ENCODE assay signal across 9 cellular contexts in genomic region chr17:40072481-40073346, GRCh38. TPM values are rescaled to one million over a fixed set of nuclear protein-coding genes. Genes with fewer than 3 reads are reported as not detected.
DNase-seq lines count a peak whose midpoint lies in the region; ATAC-seq and TF ChIP-seq lines count a peak whose summit lies in the region.
"Had no signal": no experiment of that assay in that cellular context is flagged by ENCODE, and none has a peak within 500 bp of the region (broad histone marks: within the 10 kb centered on the region; RNA-seq: fewer than 3 reads in every experiment).

No MANE protein-coding gene starts in this region.

- WGBS in esophagus muscularis mucosa: 25% methylated on average over 16 of the region's 19 CpGs
- 18 to 33% (median 19%) methylated on average over 12 to 19 of the region's 19 CpGs for WGBS in psoas muscle, 3 donors

- peaks cover 6% of the 10 kb centered on the region for H3K27me3 Mint-ChIP-seq in CD4-positive, CD25-positive, alpha-beta regulatory T cell
- no peaks in the 10 kb centered on the region for H3K27me3 Mint-ChIP-seq in activated CD4-positive, alpha-beta memory T cell treated with anti-CD3 and anti-CD28 coated beads, Interleukin-2, amount 10 ng/mL, durations not matched to agents 7 days and 5 days

- no peak for DNase-seq in CD4-positive, CD25-positive, alpha-beta regulatory T cell
- DNase-seq in PC-9 (no peak), esophagus muscularis mucosa (ENCODE audit: extremely low spot score) (no peak), psoas muscle (peak in 1 of 2 donors; percentile 59), SKM-1 (lab: John Stamatoyannopoulos, UW; ENCODE audit: unreplicated experiment) (no peak), NCI-H748 treated with DMSO at 0.1 percent for 48 hours (lab: John Stamatoyannopoulos, UW) (no peak)
- no peak for DNase-seq in stimulated activated CD4-positive, alpha-beta T cell treated with anti-CD3 and anti-CD28 coated beads, Interleukin-4, amount 100 ng/mL, for 24 hours
- no peak for DNase-seq in activated CD4-positive, alpha-beta memory T cell treated with anti-CD3 and anti-CD28 coated beads, Interleukin-2, amount 10 ng/mL, durations not matched to agents 7 days and 5 days
- DNase-seq: activated CD4-positive, CD25-positive, alpha-beta regulatory T cell had no signal

- H3K9me3 Mint-ChIP-seq in CD4-positive, CD25-positive, alpha-beta regulatory T cell: no peaks in the 10 kb centered on the region
- no peaks in the 10 kb centered on the region for H3K9me3 Mint-ChIP-seq in activated CD4-positive, alpha-beta memory T cell treated with anti-CD3 and anti-CD28 coated beads, Interleukin-2, amount 10 ng/mL, durations not matched to agents 7 days and 5 days

- TF ChIP-seq EP300 in esophagus muscularis mucosa (IDR thresholded peaks at IDR 0.05): no peak

- no peaks in the 10 kb centered on the region for H3K9me3 ChIP-seq in CD4-positive, CD25-positive, alpha-beta regulatory T cell (ENCODE audit: control insufficient read depth in 2 of 2, low read length in 2 of 2)
- H3K9me3 ChIP-seq in PC-9 (ENCODE audit: insufficient read depth, low read depth) (no peaks in the 10 kb centered on the region), esophagus muscularis mucosa (no peaks in the 10 kb centered on the region), psoas muscle (no peaks in the 10 kb centered on the region)

- intact Hi-C loops in PC-9 (cut with micrococcal nuclease; ENCODE audit: unreplicated experiment) (no loop called here), esophagus muscularis mucosa (cut with DNase I) (no loop called here), psoas muscle (cut with DNase I) (no loop called here)

- peak overlapping the region; percentile 29 for H3K27ac ChIP-seq in CD4-positive, CD25-positive, alpha-beta regulatory T cell (ENCODE audit: insufficient read depth, low read length, poor library complexity, severe bottlenecking)
- H3K27ac ChIP-seq in PC-9 (no peak overlapping the region), esophagus muscularis mucosa (replicated peaks in 1 of 4) (peak overlapping the region; percentile 91 to 99 (median 99)), psoas muscle (peak overlapping the region; percentile 94)

- H2AFZ ChIP-seq in PC-9: no peak overlapping the region

- H3K4me2 ChIP-seq in PC-9: peak overlapping the region; percentile 40; the same call in 1 of the 2 replicates

- H3K9me2 ChIP-seq in PC-9 (ENCODE audit: insufficient read depth): no peaks in the 10 kb centered on the region

- H3K4me1 Mint-ChIP-seq in CD4-positive, CD25-positive, alpha-beta regulatory T cell: peaks cover 9 to 82% (median 43%) of the 10 kb centered on the region in 4 donors
- H3K4me1 Mint-ChIP-seq in activated CD4-positive, alpha-beta memory T cell treated with anti-CD3 and anti-CD28 coated beads, Interleukin-2, amount 10 ng/mL, durations not matched to agents 7 days and 5 days: peaks cover 34% of the 10 kb centered on the region

- TF ChIP-seq POLR2A in esophagus muscularis mucosa (IDR thresholded peaks at IDR 0.05; ENCODE audit: low read depth): no peak

- peaks cover 4% of the 10 kb centered on the region; the same call in 1 of the 2 replicates for H3F3A ChIP-seq in PC-9 (ENCODE audit: insufficient read depth, low read depth)

- no peaks in the 10 kb centered on the region for H3K27me3 ChIP-seq in CD4-positive, CD25-positive, alpha-beta regulatory T cell (ENCODE audit: control insufficient read depth, insufficient read depth, low read length)
- no peaks in the 10 kb centered on the region for H3K27me3 ChIP-seq in PC-9 (ENCODE audit: insufficient read depth, low read depth)
- no peaks in the 10 kb centered on the region for H3K27me3 ChIP-seq in esophagus muscularis mucosa
- no peaks in the 10 kb centered on the region for H3K27me3 ChIP-seq in psoas muscle (ENCODE audit: insufficient read depth in 3 of 3, low read length in 2 of 3)

- H3K79me2 ChIP-seq in PC-9 (ENCODE audit: low read depth): no peaks in the 10 kb centered on the region

- H3K4me3 ChIP-seq in CD4-positive, CD25-positive, alpha-beta regulatory T cell (ENCODE audit: low read depth, low read length): no peak overlapping the region
- H3K4me3 ChIP-seq in PC-9 (no peak overlapping the region), esophagus muscularis mucosa (peak overlapping the region; percentile 32 to 50 (median 46)), psoas muscle (peak overlapping the region; percentile 63)

- BruUV-seq in PC-9 (replicated peaks; lab: Mats Ljungman, UMichigan): no TSS peak

- H3K27ac Mint-ChIP-seq in CD4-positive, CD25-positive, alpha-beta regulatory T cell: peak overlapping the region in 1 of 3 donors; percentile 57
- no peak overlapping the region for H3K27ac Mint-ChIP-seq in activated CD4-positive, alpha-beta memory T cell treated with anti-CD3 and anti-CD28 coated beads, Interleukin-2, amount 10 ng/mL, durations not matched to agents 7 days and 5 days

- POLR2A ChIA-PET in PC-9 (lab: Charles Lee; ENCODE audit: unreplicated experiment): interaction anchor here (0.7 kb wide), 1 partner anchor 32 kb away, joined by 5 read pairs; no protein-coding TSS in a partner anchor
- POLR2A ChIA-PET in activated CD4-positive, alpha-beta memory T cell treated with anti-CD3 and anti-CD28 coated beads, Interleukin-2, amount 10 ng/mL, durations not matched to agents 7 days and 5 days (lab: Charles Lee): interaction anchor here (0.5 to 4.6 kb wide), 6 partner anchors 10 to 50 kb away, joined by 3 to 35 read pairs (median 3); partner anchors contain the start of genes NR1D1 and THRA

- no peaks in the 10 kb centered on the region; the same call in 1 of the 2 replicates for H4K20me1 ChIP-seq in PC-9 (ENCODE audit: insufficient read depth)

- TF ChIP-seq CTCF in PC-9 (conservative IDR thresholded peaks at IDR 0.05) (no peak), esophagus muscularis mucosa (IDR thresholded peaks at IDR 0.05) (peak in 1 of 3 experiments; percentile 2), psoas muscle (IDR thresholded peaks at IDR 0.05) (no peak)

- H3K4me1 ChIP-seq in CD4-positive, CD25-positive, alpha-beta regulatory T cell (ENCODE audit: control insufficient read depth, insufficient read depth, low read length, poor library complexity, severe bottlenecking): peaks cover 59% of the 10 kb centered on the region
- H3K4me1 ChIP-seq in PC-9 (replicated peaks; ENCODE audit: insufficient read depth) (peaks cover 18% of the 10 kb centered on the region), esophagus muscularis mucosa (peaks cover 92 to 100% (median 99%) of the 10 kb centered on the region in 4 donors), psoas muscle (peaks cover 85% of the 10 kb centered on the region)

- H3K4me3 Mint-ChIP-seq in CD4-positive, CD25-positive, alpha-beta regulatory T cell: no peak overlapping the region
- H3K4me3 Mint-ChIP-seq in activated CD4-positive, alpha-beta memory T cell treated with anti-CD3 and anti-CD28 coated beads, Interleukin-2, amount 10 ng/mL, durations not matched to agents 7 days and 5 days: no peak overlapping the region

- CTCF ChIA-PET in PC-9 (lab: Charles Lee): interaction anchor here (0.9 kb wide), 1 partner anchor 34 kb away, joined by 3 read pairs; no protein-coding TSS in a partner anchor
- CTCF ChIA-PET in activated CD4-positive, alpha-beta memory T cell treated with anti-CD3 and anti-CD28 coated beads, Interleukin-2, amount 10 ng/mL, durations not matched to agents 7 days and 5 days (lab: Charles Lee): interaction anchor here (0.6 to 4.0 kb wide), 7 partner anchors 8 to 827 kb away, joined by 4 to 60 read pairs (median 6); partner anchors contain the start of genes MED24 and THRA

- peaks cover 9% of the 10 kb centered on the region for H3K36me3 Mint-ChIP-seq in CD4-positive, CD25-positive, alpha-beta regulatory T cell
- H3K36me3 Mint-ChIP-seq in activated CD4-positive, alpha-beta memory T cell treated with anti-CD3 and anti-CD28 coated beads, Interleukin-2, amount 10 ng/mL, durations not matched to agents 7 days and 5 days (ENCODE audit: low read depth): no peaks in the 10 kb centered on the region

- ATAC-seq in CD4-positive, CD25-positive, alpha-beta regulatory T cell (ENCODE audit: low read depth in 2 of 2): no peak
- ATAC-seq in psoas muscle: peak in 1 of 4 donors; percentile 0

- H3K36me3 ChIP-seq in CD4-positive, CD25-positive, alpha-beta regulatory T cell (ENCODE audit: control insufficient read depth, insufficient read depth, low read length): peaks cover 12% of the 10 kb centered on the region
- no peaks in the 10 kb centered on the region for H3K36me3 ChIP-seq in PC-9 (ENCODE audit: low read depth)
- H3K36me3 ChIP-seq in esophagus muscularis mucosa: peaks cover 7 to 24% (median 20%) of the 10 kb centered on the region in 4 donors
- peaks cover 0 to 30% of the 10 kb centered on the region in 2 donors for H3K36me3 ChIP-seq in psoas muscle (ENCODE audit: insufficient read depth in 1 of 2, low read depth in 1 of 2)

RNA-seq across cellular contexts. Expression of gene THRA, which starts 9.9 kb away (rescaled TPM):
- total RNA-seq in CD4-positive, CD25-positive, alpha-beta regulatory T cell: 29.4 TPM
- polyA plus RNA-seq in CD4-positive, CD25-positive, alpha-beta regulatory T cell: 10 to 100 TPM; 10.7 to 15.9 (median 13.4) TPM
- total RNA-seq in PC-9 (2021) (11.4 and 13.9 TPM in 2 replicates), esophagus muscularis mucosa (100 to 1,000 TPM in 2 of 4 donors, 10 to 100 TPM in 2; 69.7 to 112 (median 85.2) TPM), psoas muscle (10 to 100 TPM; 39.5 to 55.1 (median 42.9) TPM)
- polyA plus RNA-seq in psoas muscle: 10 to 100 TPM in 2 of 3 donors, 1 to 10 TPM in 1; 9.5 to 60.0 (median 29.0) TPM
- total RNA-seq in activated CD4-positive, alpha-beta memory T cell treated with anti-CD3 and anti-CD28 coated beads, Interleukin-2, amount 10 ng/mL, durations not matched to agents 7 days and 5 days: 1 to 10 TPM; 8.4 TPM

RNA-seq across cellular contexts. Expression of gene MED24, which starts 18.5 kb away (rescaled TPM):
- total RNA-seq in CD4-positive, CD25-positive, alpha-beta regulatory T cell: 78.8 TPM
- 10 to 100 TPM; 34.3 to 46.1 (median 40.3) TPM for polyA plus RNA-seq in CD4-positive, CD25-positive, alpha-beta regulatory T cell
- 67.1 and 67.2 TPM in 2 replicates for total RNA-seq in PC-9 (2021)
- total RNA-seq in esophagus muscularis mucosa: 10 to 100 TPM; 33.6 to 43.6 (median 37.4) TPM
- total RNA-seq in psoas muscle: 100 to 1,000 TPM in 2 of 4 donors, 10 to 100 TPM in 2; 56.3 to 120 (median 87.9) TPM
- 100 to 1,000 TPM in 1 of 3 donors, 10 to 100 TPM in 2; 51.1 to 115 (median 55.9) TPM for polyA plus RNA-seq in psoas muscle
- 10 to 100 TPM; 82.2 to 84.2 TPM for total RNA-seq in activated CD4-positive, alpha-beta memory T cell treated with anti-CD3 and anti-CD28 coated beads, Interleukin-2, amount 10 ng/mL, durations not matched to agents 7 days and 5 days

RNA-seq across cellular contexts. Expression of gene NR1D1, which starts 27.7 kb away (rescaled TPM):
- 29.5 TPM for total RNA-seq in CD4-positive, CD25-positive, alpha-beta regulatory T cell
- polyA plus RNA-seq in CD4-positive, CD25-positive, alpha-beta regulatory T cell: 10 to 100 TPM in 1 of 4 donors, 1 to 10 TPM in 3; 4.9 to 10.1 (median 6.2) TPM
- total RNA-seq in PC-9 (2021) (9.3 and 10.7 TPM in 2 replicates), esophagus muscularis mucosa (10 to 100 TPM in 3 of 4 donors, 1 to 10 TPM in 1; 6.1 to 24.2 (median 14.5) TPM), psoas muscle (10 to 100 TPM; 29.4 to 88.7 (median 51.0) TPM)
- 10 to 100 TPM; 21.4 to 41.6 (median 24.4) TPM for polyA plus RNA-seq in psoas muscle
- total RNA-seq in activated CD4-positive, alpha-beta memory T cell treated with anti-CD3 and anti-CD28 coated beads, Interleukin-2, amount 10 ng/mL, durations not matched to agents 7 days and 5 days: 1 to 10 TPM; 5.2 to 5.9 TPM

RNA-seq across cellular contexts. Expression of gene MSL1, which starts 49.1 kb away (rescaled TPM):
- total RNA-seq in CD4-positive, CD25-positive, alpha-beta regulatory T cell: 126 TPM
- polyA plus RNA-seq in CD4-positive, CD25-positive, alpha-beta regulatory T cell: 10 to 100 TPM in 2 of 4 donors, 1 to 10 TPM in 2; 9.3 to 10.5 (median 9.8) TPM
- 56.8 and 61.8 TPM in 2 replicates for total RNA-seq in PC-9 (2021)
- total RNA-seq in esophagus muscularis mucosa: 10 to 100 TPM; 64.1 to 86.8 (median 72.2) TPM
- 10 to 100 TPM; 63.3 to 75.6 (median 69.0) TPM for total RNA-seq in psoas muscle
- polyA plus RNA-seq in psoas muscle: 10 to 100 TPM; 48.6 to 84.7 (median 56.4) TPM
- total RNA-seq in activated CD4-positive, alpha-beta memory T cell treated with anti-CD3 and anti-CD28 coated beads, Interleukin-2, amount 10 ng/mL, durations not matched to agents 7 days and 5 days: 100 to 1,000 TPM; 102 to 103 TPM

RNA-seq across cellular contexts. Expression of gene CSF3, which starts 57.5 kb away (rescaled TPM):
- total RNA-seq in CD4-positive, CD25-positive, alpha-beta regulatory T cell: not detected
- not detected for polyA plus RNA-seq in CD4-positive, CD25-positive, alpha-beta regulatory T cell
- total RNA-seq in PC-9 (2021) (not detected in 2 replicates), esophagus muscularis mucosa (10 to 100 TPM in 1 of 4 donors, under 1 TPM in 3; 0.32 to 19.4 (median 0.58) TPM), psoas muscle (10 to 100 TPM in 2 of 4 donors, under 1 TPM in 2; 0.30 to 39.8 (median 19.4) TPM)
- polyA plus RNA-seq in psoas muscle: 10 to 100 TPM in 1 of 3 donors, 1 to 10 TPM in 2; 3.4 to 46.2 (median 3.9) TPM
- total RNA-seq in activated CD4-positive, alpha-beta memory T cell treated with anti-CD3 and anti-CD28 coated beads, Interleukin-2, amount 10 ng/mL, durations not matched to agents 7 days and 5 days: not detected

Comparison
In these comparisons a context has a peak if more than half of its experiments do, and no peak if none do; other contexts are left out.
1. H3K4me3 ChIP-seq: peak in esophagus muscularis mucosa (4 of 4) and psoas muscle (single experiment); none in CD4-positive, CD25-positive, alpha-beta regulatory T cell (single experiment) and PC-9 (single experiment).